In the genomic region with DNA sequence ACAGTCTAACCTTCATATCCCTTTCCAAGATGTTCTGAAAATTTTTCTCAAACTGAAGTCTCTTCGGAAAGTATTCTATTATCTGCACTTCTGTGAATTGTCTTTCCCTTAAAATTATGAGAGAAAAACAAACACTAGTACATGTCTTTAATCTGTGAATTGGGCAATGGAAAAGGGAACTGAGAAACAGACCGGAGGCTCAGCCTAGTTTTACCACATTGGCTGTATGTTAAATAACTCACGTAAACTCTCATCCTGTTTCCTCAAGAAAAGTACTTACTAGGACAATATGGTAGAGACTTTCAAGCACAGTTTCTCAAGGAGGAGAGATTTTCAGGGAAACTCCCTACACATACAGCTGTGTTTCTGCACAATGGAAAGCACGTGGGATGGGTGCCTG, we compare ENCODE assay signal across 18 cellular contexts.
DNase-seq lines count a peak whose midpoint lies in the region; ATAC-seq and TF ChIP-seq lines count a peak whose summit lies in the region.
"Had no signal": no experiment of that assay in that cellular context is flagged by ENCODE, and none has a peak within 500 bp of the region (broad histone marks: within the 10 kb centered on the region; RNA-seq: fewer than 3 reads in every experiment).

No MANE protein-coding gene starts in this region.

- no peak overlapping the region for H3K27ac Mint-ChIP-seq in H9
- H3K27ac Mint-ChIP-seq: CD8-positive, alpha-beta T cell; T-helper 1 cell treated with Interleukin-12 subunit alpha and Interleukin-12 subunit beta and Interleukin-4 antibody, amounts not matched to agents 30 μg/mL and 1 μg/mL, for 36 hours had no signal

- no peak overlapping the region for H4K91ac ChIP-seq in H9 (ENCODE audit: insufficient read length, low read depth, low read length)

- WGBS in H9 (ENCODE audit: extremely low coverage, insufficient read length, low lambda C conversion rate), result no CpG with 5 or more reads among the region's 4 CpGs

- no peak overlapping the region for H3K14ac ChIP-seq in H9 (ENCODE audit: insufficient read depth, low read length)

- no TSS peak for BruUV-seq in PC-3 (replicated peaks; lab: Mats Ljungman, UMichigan)

- H3K4me3 ChIP-seq in PC-3 (ENCODE audit: low read length), result no peak overlapping the region

- POLR2A ChIA-PET in PC-3 (lab: Charles Lee; ENCODE audit: unreplicated experiment), result no interaction called here

- H3K27ac ChIP-seq in H9 (ENCODE audit: insufficient read length, low read depth, low read length) (no peak overlapping the region), PC-3 (ENCODE audit: low read length) (no peak overlapping the region)
- H3K27ac ChIP-seq: HL-60, KMS-11, RWPE1 had no signal

- no peaks in the 10 kb centered on the region for H3K79me1 ChIP-seq in H9 (ENCODE audit: insufficient read depth, low read depth, low read length, poor library complexity, severe bottlenecking)

- no peak overlapping the region for H3K56ac ChIP-seq in H9 (ENCODE audit: insufficient read length, low read depth, low read length)

- peaks cover 4% of the 10 kb centered on the region; the same call in 1 of the 2 replicates for H3K4me1 ChIP-seq in H9 (ENCODE audit: insufficient read depth, low read length)
- H3K4me1 ChIP-seq in PC-3 (ENCODE audit: insufficient read depth, low read length), result no peaks in the 10 kb centered on the region
- H3K4me1 ChIP-seq: BE2C had no signal

- H3F3A ChIP-seq in PC-3 (ENCODE audit: low read length, unreplicated experiment), result no peaks in the 10 kb centered on the region

- no peak overlapping the region for H4K8ac ChIP-seq in H9 (replicated peaks; ENCODE audit: insufficient read length, low read depth, low read length)

- no peak for ATAC-seq in PC-3
- ATAC-seq: CD8-positive, alpha-beta T cell had no signal

- no peak overlapping the region for H2BK15ac ChIP-seq in H9 (ENCODE audit: low read depth, low read length)

- no peak overlapping the region for H3K4ac ChIP-seq in H9 (ENCODE audit: low read depth, low read length)

- no peaks in the 10 kb centered on the region for H3K27me3 Mint-ChIP-seq in H9 (ENCODE audit: low read depth)

- no peaks in the 10 kb centered on the region for H3K9me2 ChIP-seq in PC-3 (replicated peaks; ENCODE audit: low read length)

- no peaks in the 10 kb centered on the region for H3K27me3 ChIP-seq in H9 (ENCODE audit: insufficient read depth, low read length)
- H3K27me3 ChIP-seq in PC-3 (ENCODE audit: low read length), result no peaks in the 10 kb centered on the region
- H3K27me3 ChIP-seq: BE2C had no signal

- H3K9ac ChIP-seq in H9 (ENCODE audit: extremely low read depth, insufficient read length, low read length), result no peak overlapping the region
- no peak overlapping the region for H3K9ac ChIP-seq in PC-3 (ENCODE audit: low read length)
- H3K9ac ChIP-seq: KMS-11 had no signal

- no peak overlapping the region for H4K5ac ChIP-seq in H9 (ENCODE audit: insufficient read length, low read depth, low read length)

- no peak overlapping the region for H3K23ac ChIP-seq in H9 (ENCODE audit: insufficient read length, low read depth, low read length)

- H2BK12ac ChIP-seq in H9 (ENCODE audit: insufficient read length, low read depth, low read length), result no peak overlapping the region

- no peak for TF ChIP-seq CTCF in H9 (conservative IDR thresholded peaks at IDR 0.05)
- TF ChIP-seq CTCF in PC-3 (conservative IDR thresholded peaks at IDR 0.05; ENCODE audit: low read depth, low read length), result no peak

- H3K18ac ChIP-seq in H9 (ENCODE audit: insufficient read length, low read depth, low read length), result no peak overlapping the region

- no peak overlapping the region for H2BK5ac ChIP-seq in H9 (ENCODE audit: insufficient read length, low read length)

- H3K79me2 ChIP-seq in H9 (ENCODE audit: insufficient read depth, low read length), result no peaks in the 10 kb centered on the region
- H3K79me2 ChIP-seq in PC-3 (ENCODE audit: low read length), result no peaks in the 10 kb centered on the region

- DNase-seq in SKM-1 treated with dmso at 0.1 percent for 144 hours (lab: John Stamatoyannopoulos, UW; ENCODE audit: unreplicated experiment) (peak; percentile 50), SKM-1 (lab: John Stamatoyannopoulos, UW; ENCODE audit: unreplicated experiment) (no peak), H9 (no peak), NAMALWA (ENCODE audit: low spot score) (peak; percentile 3), activated gamma-delta T cell (lab: John Stamatoyannopoulos, UW) (no peak), HCEC 1CT (no peak), PC-3 (no peak)
- DNase-seq: BE2C; Calu3; CD8-positive, alpha-beta T cell; GF-D8; NCI-H1105; NCI-H2081; NK-92 treated with Interleukin-12 subunit alpha and Interleukin-12 subunit beta, amount 100 ng/mL, for 24 hours had no signal

- no peaks in the 10 kb centered on the region for H3K9me3 Mint-ChIP-seq in H9

- H3K9me3 ChIP-seq in H9 (ENCODE audit: control insufficient read depth, low read depth, low read length) (no peaks in the 10 kb centered on the region), PC-3 (ENCODE audit: low read length) (no peaks in the 10 kb centered on the region)
- H3K9me3 ChIP-seq: BE2C had no signal

- no peaks in the 10 kb centered on the region for H3K23me2 ChIP-seq in H9 (ENCODE audit: insufficient read length, low read depth, low read length, poor library complexity, severe bottlenecking)

- H4K20me1 ChIP-seq in H9 (ENCODE audit: control insufficient read depth, insufficient read depth, insufficient read length), result no peaks in the 10 kb centered on the region
- H4K20me1 ChIP-seq in PC-3 (ENCODE audit: low read length), result no peaks in the 10 kb centered on the region

- CTCF ChIA-PET in PC-3 (lab: Charles Lee), result no interaction called here

- H3K36me3 ChIP-seq in PC-3 (ENCODE audit: low read depth, low read length), result no peaks in the 10 kb centered on the region
- H3K36me3 ChIP-seq: BE2C had no signal

- no peak overlapping the region for H2BK20ac ChIP-seq in H9 (ENCODE audit: low read depth, low read length, poor library complexity, severe bottlenecking)

- H3K4me3 Mint-ChIP-seq in H9, result no peak overlapping the region
- H3K4me3 Mint-ChIP-seq: CD8-positive, alpha-beta T cell; T-helper 1 cell treated with Interleukin-12 subunit alpha and Interleukin-12 subunit beta and Interleukin-4 antibody, amounts not matched to agents 30 μg/mL and 1 μg/mL, for 36 hours had no signal

- intact Hi-C loops in PC-3 (cut with micrococcal nuclease), result no loop called here

- peak overlapping the region; percentile 36 for H2AFZ ChIP-seq in H9 (ENCODE audit: low read length)
- no peak overlapping the region for H2AFZ ChIP-seq in PC-3 (ENCODE audit: low read length)

- no peak overlapping the region for H3T11ph ChIP-seq in H9 (ENCODE audit: low read length)

- H3K36me3 Mint-ChIP-seq in H9 (ENCODE audit: insufficient read depth in 1 of 3, low read depth in 3 of 3), result no peaks in the 10 kb centered on the region
- H3K36me3 Mint-ChIP-seq: CD8-positive, alpha-beta T cell had no signal

- H3K4me2 ChIP-seq in H9 (ENCODE audit: insufficient read depth, insufficient read length, low read length), result no peak overlapping the region
- H3K4me2 ChIP-seq in PC-3 (ENCODE audit: low read length), result no peak overlapping the region
- H3K4me2 ChIP-seq: KMS-11 had no signal

- H2BK120ac ChIP-seq in H9 (ENCODE audit: low read depth, low read length, poor library complexity, severe bottlenecking), result no peak overlapping the region

- peaks cover 8% of the 10 kb centered on the region in 2 experiments for H3K4me1 Mint-ChIP-seq in H9

- no peak overlapping the region for H2AK5ac ChIP-seq in H9 (ENCODE audit: insufficient read length, low read length)

Comparison
In these comparisons a context has a peak if more than half of its experiments do, and no peak if none do; other contexts are left out.
1. DNase-seq: peak in SKM-1 treated with dmso at 0.1 percent for 144 hours (single experiment) and NAMALWA (single experiment); none in SKM-1 (single experiment), H9 (single experiment), activated gamma-delta T cell (single experiment), HCEC 1CT (single experiment) and PC-3 (single experiment).